Comparison of ENCODE assay signal across 8 cellular contexts in genomic region chr6:42661540-42662153, GRCh38.
DNase-seq lines count a peak whose midpoint lies in the region; ATAC-seq and TF ChIP-seq lines count a peak whose summit lies in the region.

No MANE protein-coding gene starts in this region.

- no peak overlapping the region for H3K4me3 ChIP-seq in choroid plexus epithelial cell (ENCODE audit: low read depth, low read length)

- peak; percentile 81 for TF ChIP-seq CTCF in AG09319 (IDR thresholded peaks at IDR 0.05; ENCODE audit: low read depth, low read length)
- peak; percentile 85 for TF ChIP-seq CTCF in choroid plexus epithelial cell (conservative IDR thresholded peaks at IDR 0.05; ENCODE audit: low read depth, low read length)

- ATAC-seq in left lobe of liver: peak; percentile 97
- ATAC-seq in HG03139 (IDR thresholded peaks at IDR 0.05; ENCODE audit: unreplicated experiment): no peak

- peak; percentile 25 for DNase-seq in AG09319 (ENCODE audit: extremely low read depth, low read depth)
- DNase-seq in HCEC 1CT: peak; percentile 70
- peak; percentile 2 for DNase-seq in NCI-H524 treated with DMSO at 0.1 percent for 48 hours (lab: John Stamatoyannopoulos, UW)
- peak; percentile 81 to 89 for DNase-seq in activated CD4-positive, alpha-beta T cell treated with anti-CD3 and anti-CD28 coated beads for 4 hours
- peak; percentile 80 for DNase-seq in choroid plexus epithelial cell (ENCODE audit: low read depth)
- peak; percentile 75 for DNase-seq in left lobe of liver (ENCODE audit: low spot score)
- peak; percentile 74 to 81 for DNase-seq in stimulated activated CD4-positive, alpha-beta T cell treated with anti-CD3 and anti-CD28 coated beads, Interleukin-4, amount 100 ng/mL, for 4 hours

Comparison
In these comparisons a context has a peak if more than half of its experiments do, and no peak if none do; other contexts are left out.
1. DNase-seq: peak in every context shown above with its lines; median percentile 85 in activated CD4-positive, alpha-beta T cell treated with anti-CD3 and anti-CD28 coated beads for 4 hours; 80 in choroid plexus epithelial cell; 78 in stimulated activated CD4-positive, alpha-beta T cell treated with anti-CD3 and anti-CD28 coated beads, Interleukin-4, amount 100 ng/mL, for 4 hours; 75 in left lobe of liver; 70 in HCEC 1CT; 25 in AG09319; 2 in NCI-H524 treated with DMSO at 0.1 percent for 48 hours.